Comparison of ENCODE assay signal across 1 cellular context in genomic region chr21:27564684-27565280, GRCh38.
TF ChIP-seq lines count a peak whose summit lies in the region.

No MANE protein-coding gene starts in this region.

TF ChIP-seq in SK-N-SH treated with all-trans-retinoic acid at 6 μM for 48 hours, 23 proteins besides CTCF, POLR2A, EP300 and RAD21 (continued from another document):
- TF ChIP-seq TCF4 (CRISPR knock-in tag; IDR thresholded peaks at IDR 0.05; ENCODE audit: borderline replicate concordance) (no peak), ZC3H10 (CRISPR knock-in tag; IDR thresholded peaks at IDR 0.05) (no peak)
